26 cellular contexts compared by ENCODE assay signal in genomic region chrX:112085149-112085548, GRCh38. TPM values are rescaled to one million over a fixed set of nuclear protein-coding genes. Genes with fewer than 3 reads are reported as not detected.
DNase-seq lines count a peak whose midpoint lies in the region; ATAC-seq and TF ChIP-seq lines count a peak whose summit lies in the region.
"Had no signal": no experiment of that assay in that cellular context is flagged by ENCODE, and none has a peak within 500 bp of the region (broad histone marks: within the 10 kb centered on the region; RNA-seq: fewer than 3 reads in every experiment).

No MANE protein-coding gene starts in this region.

- H3K4me1 Mint-ChIP-seq in neural crest cell (peaks cover 21% of the 10 kb centered on the region), progenitor cell of endocrine pancreas (ENCODE audit: low read depth) (peaks cover 16% of the 10 kb centered on the region)
- H3K4me1 Mint-ChIP-seq: CD8-positive, alpha-beta memory T cell had no signal

- H3K27me3 Mint-ChIP-seq in neural crest cell (ENCODE audit: low read depth): peaks cover 79% of the 10 kb centered on the region
- peaks cover 59% of the 10 kb centered on the region for H3K27me3 Mint-ChIP-seq in progenitor cell of endocrine pancreas

- peak overlapping the region; percentile 36 for H3K4me3 Mint-ChIP-seq in neural crest cell
- no peak overlapping the region for H3K4me3 Mint-ChIP-seq in progenitor cell of endocrine pancreas (ENCODE audit: low read depth)
- H3K4me3 Mint-ChIP-seq: CD8-positive, alpha-beta memory T cell had no signal

- H3K9me3 Mint-ChIP-seq in neural crest cell: no peaks in the 10 kb centered on the region
- no peaks in the 10 kb centered on the region for H3K9me3 Mint-ChIP-seq in progenitor cell of endocrine pancreas (ENCODE audit: low read depth)

- TF ChIP-seq CTCF in neural crest cell (conservative IDR thresholded peaks at IDR 0.05) (no peak), progenitor cell of endocrine pancreas (IDR thresholded peaks at IDR 0.05; ENCODE audit: unreplicated experiment) (no peak)

- H3K36me3 Mint-ChIP-seq in neural crest cell (ENCODE audit: low read depth) (no peaks in the 10 kb centered on the region), progenitor cell of endocrine pancreas (ENCODE audit: insufficient read depth) (no peaks in the 10 kb centered on the region)
- H3K36me3 Mint-ChIP-seq: CD8-positive, alpha-beta memory T cell had no signal

- no peak overlapping the region for H3K27ac Mint-ChIP-seq in neural crest cell (ENCODE audit: unreplicated experiment)
- no peak overlapping the region for H3K27ac Mint-ChIP-seq in progenitor cell of endocrine pancreas
- H3K27ac Mint-ChIP-seq: CD8-positive, alpha-beta memory T cell had no signal

- ATAC-seq in HG02852 (IDR thresholded peaks at IDR 0.05; ENCODE audit: unreplicated experiment) (peak; percentile 70), HG03520 (IDR thresholded peaks at IDR 0.05; ENCODE audit: unreplicated experiment) (peak; percentile 79), HG03457 (IDR thresholded peaks at IDR 0.05; ENCODE audit: unreplicated experiment) (no peak)

- DNase-seq in DMS 273 (lab: John Stamatoyannopoulos, UW; ENCODE audit: unreplicated experiment): peak; percentile 11
- no peak for DNase-seq in DMS 273 treated with DMSO at 0.1 percent for 48 hours (lab: John Stamatoyannopoulos, UW)
- DNase-seq in neural crest cell (ENCODE audit: low read depth, low spot score): no peak
- DNase-seq in progenitor cell of endocrine pancreas (ENCODE audit: low spot score, unreplicated experiment): no peak
- no peak for DNase-seq in stimulated activated CD4-positive, alpha-beta T cell treated with anti-CD3 and anti-CD28 coated beads, Interleukin-4, amount 100 ng/mL, for 4 hours
- DNase-seq: 8988T; C1 segment of cervical spinal cord; Calu3; CD8-positive, alpha-beta memory T cell; DMS79 treated with DMSO at 0.1 percent for 48 hours; GOT3; HCEC 1CT; Karpas-422; NCI-H1694; NCI-H2081; NCI-H2171 treated with DMSO at 0.1 percent for 48 hours; NCI-H524 treated with DMSO at 0.1 percent for 48 hours; NCI-H82; Peyer's patch; T-helper 1 cell had no signal

RNA-seq across cellular contexts. Expression of gene RTL4, which starts 2.3 kb away (rescaled TPM):
- total RNA-seq in neural crest cell (not detected in 2 replicates), progenitor cell of endocrine pancreas (not detected in 2 replicates)
- total RNA-seq: Calu3; CD8-positive, alpha-beta memory T cell; MCF 10A; OCI-LY7; Peyer's patch; SJSA1 had no signal

RNA-seq across cellular contexts. Expression of gene TRPC5, which starts 2.6 kb away (rescaled TPM):
- not detected in 2 replicates for total RNA-seq in neural crest cell
- not detected in 2 replicates for total RNA-seq in progenitor cell of endocrine pancreas
- total RNA-seq: Calu3; CD8-positive, alpha-beta memory T cell; MCF 10A; OCI-LY7; Peyer's patch; SJSA1 had no signal
